ENCODE assay signal across 1 cellular context in the genomic region with DNA sequence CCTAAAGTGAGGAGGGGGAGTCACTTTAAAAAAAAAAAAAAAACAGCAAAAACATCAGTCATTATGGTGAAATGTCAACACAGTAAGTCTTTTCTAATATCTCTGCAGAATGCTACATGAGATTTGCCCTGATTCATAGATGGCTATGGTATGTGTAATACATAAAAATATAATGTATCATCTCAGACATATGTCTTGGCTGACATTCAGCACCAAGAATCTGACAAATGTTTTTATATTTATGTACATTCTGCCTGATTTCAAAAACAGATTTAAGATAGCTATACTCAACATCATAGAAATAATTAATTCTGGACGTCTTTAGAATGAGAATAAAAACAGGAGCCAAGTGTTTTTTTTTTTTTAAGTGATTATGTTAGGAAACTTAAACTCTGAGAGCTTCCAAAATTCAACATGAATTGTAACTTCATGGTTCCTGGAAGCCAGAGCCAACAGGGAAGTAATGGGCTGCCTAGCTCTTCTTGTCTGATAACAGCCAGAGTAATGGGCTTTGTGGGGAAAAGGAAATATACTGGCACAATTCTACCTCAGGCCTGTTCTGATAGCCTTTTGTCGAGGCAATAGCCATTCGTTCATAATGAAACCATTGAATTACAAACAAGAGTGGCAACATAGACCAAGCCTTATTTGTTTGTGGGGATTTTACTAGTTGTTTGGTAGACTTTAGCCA.
TF ChIP-seq lines count a peak whose summit lies in the region.

No MANE protein-coding gene starts in this region.

TF ChIP-seq in endothelial cell of umbilical vein, 7 proteins besides CTCF, POLR2A, EP300 and RAD21 (continued from another document):
- TF ChIP-seq GATA2 (IDR thresholded peaks at IDR 0.05; ENCODE audit: insufficient read depth, insufficient read length, low read depth, low read length) (no peak), FOS (IDR thresholded peaks at IDR 0.05; ENCODE audit: borderline replicate concordance, insufficient read depth, low read length) (no peak), EZH2 (IDR thresholded peaks at IDR 0.05; ENCODE audit: borderline replicate concordance, low read depth, low read length, severe bottlenecking) (no peak)
